9 cellular contexts compared by ENCODE assay signal in genomic region chr2:240232961-240233890, GRCh38.
DNase-seq lines count a peak whose midpoint lies in the region; ATAC-seq and TF ChIP-seq lines count a peak whose summit lies in the region.
"Had no signal": no experiment of that assay in that cellular context is flagged by ENCODE, and none has a peak within 500 bp of the region (broad histone marks: within the 10 kb centered on the region; RNA-seq: fewer than 3 reads in every experiment).

No MANE protein-coding gene starts in this region.

- intact Hi-C loops in lower leg skin (cut with DNase I; ENCODE audit: low total_unique reads), result loop anchor here (5.0 kb wide), 1 partner anchor 204 kb away; the partner anchor contains the start of gene GPC1

- ATAC-seq in activated CD8-positive, alpha-beta T cell treated with anti-CD3 and anti-CD28 coated beads, Interleukin-2, amount 10 ng/mL, durations not matched to agents 7 days and 5 days, result peak; percentile 72
- ATAC-seq in GM19452 (IDR thresholded peaks at IDR 0.05; ENCODE audit: unreplicated experiment), result no peak

- H3K4me3 Mint-ChIP-seq in activated CD8-positive, alpha-beta T cell treated with anti-CD3 and anti-CD28 coated beads, Interleukin-2, amount 10 ng/mL, durations not matched to agents 7 days and 5 days, result no peak overlapping the region
- H3K4me3 Mint-ChIP-seq: stimulated activated naive CD8-positive, alpha-beta T cell treated with anti-CD3 and anti-CD28 coated beads, Interleukin-15, Interleukin-2, amounts not matched to agents 100 ng/mL and 50 ng/mL, for 24 hours had no signal

- 0 to 6% methylated on average over 12 to 30 of the region's 39 CpGs for WGBS in lower leg skin, 2 donors

- CTCF ChIA-PET in activated CD8-positive, alpha-beta T cell treated with anti-CD3 and anti-CD28 coated beads, Interleukin-2, amount 10 ng/mL, durations not matched to agents 7 days and 5 days (lab: Charles Lee), result interaction anchor here (0.8 to 1.4 kb wide), 2 partner anchors 11 to 15 kb away, joined by 4 to 5 read pairs; no protein-coding TSS in a partner anchor

- H3K27me3 Mint-ChIP-seq in activated CD8-positive, alpha-beta T cell treated with anti-CD3 and anti-CD28 coated beads, Interleukin-2, amount 10 ng/mL, durations not matched to agents 7 days and 5 days (ENCODE audit: low read depth), result peaks cover 2% of the 10 kb centered on the region

- no peak for TF ChIP-seq POLR2A in lower leg skin (IDR thresholded peaks at IDR 0.05)

- peaks cover 2% of the 10 kb centered on the region for H3K4me1 Mint-ChIP-seq in activated CD8-positive, alpha-beta T cell treated with anti-CD3 and anti-CD28 coated beads, Interleukin-2, amount 10 ng/mL, durations not matched to agents 7 days and 5 days (ENCODE audit: low read depth)

- POLR2A ChIA-PET in activated CD8-positive, alpha-beta T cell treated with anti-CD3 and anti-CD28 coated beads, Interleukin-2, amount 10 ng/mL, durations not matched to agents 7 days and 5 days (lab: Charles Lee), result interaction anchor here (0.6 kb wide), 1 partner anchor 336 kb away, joined by 3 read pairs; no protein-coding TSS in a partner anchor

- peaks cover 6% of the 10 kb centered on the region for H3K9me3 Mint-ChIP-seq in activated CD8-positive, alpha-beta T cell treated with anti-CD3 and anti-CD28 coated beads, Interleukin-2, amount 10 ng/mL, durations not matched to agents 7 days and 5 days (ENCODE audit: insufficient read depth)

- peak; percentile 39 for DNase-seq in DMS53 (lab: John Stamatoyannopoulos, UW)
- DNase-seq in DMS53 treated with DMSO at 0.1 percent for 48 hours (lab: John Stamatoyannopoulos, UW; ENCODE audit: unreplicated experiment), result no peak
- DNase-seq in NCI-H526 (lab: John Stamatoyannopoulos, UW), result peak; percentile 69 to 97
- DNase-seq in activated CD8-positive, alpha-beta T cell treated with anti-CD3 and anti-CD28 coated beads, Interleukin-2, amount 10 ng/mL, durations not matched to agents 7 days and 5 days, result peak; percentile 74
- DNase-seq in effector CD4-positive, alpha-beta T cell, result peak; percentile 55
- DNase-seq in lower leg skin (ENCODE audit: low spot score in 2 of 2), result peak; percentile 72 to 95
- DNase-seq in stimulated activated CD4-positive, alpha-beta T cell treated with anti-CD3 and anti-CD28 coated beads, Interleukin-4, amount 100 ng/mL, for 48 hours (ENCODE audit: low read depth in 2 of 2), result peak; percentile 68 to 82

- H3K36me3 Mint-ChIP-seq in activated CD8-positive, alpha-beta T cell treated with anti-CD3 and anti-CD28 coated beads, Interleukin-2, amount 10 ng/mL, durations not matched to agents 7 days and 5 days (ENCODE audit: low read depth), result no peaks in the 10 kb centered on the region

- no peak overlapping the region for H3K4me3 ChIP-seq in lower leg skin (ENCODE audit: low read depth, poor library complexity, severe bottlenecking)

- peak in 1 of 3 donors; percentile 81 for TF ChIP-seq CTCF in lower leg skin (IDR thresholded peaks at IDR 0.05)

- H3K27ac Mint-ChIP-seq in activated CD8-positive, alpha-beta T cell treated with anti-CD3 and anti-CD28 coated beads, Interleukin-2, amount 10 ng/mL, durations not matched to agents 7 days and 5 days, result no peak overlapping the region
- H3K27ac Mint-ChIP-seq: stimulated activated naive CD8-positive, alpha-beta T cell treated with anti-CD3 and anti-CD28 coated beads, Interleukin-15, Interleukin-2, amounts not matched to agents 100 ng/mL and 50 ng/mL, for 24 hours had no signal
